6 cellular contexts compared by ENCODE assay signal in the genomic region with DNA sequence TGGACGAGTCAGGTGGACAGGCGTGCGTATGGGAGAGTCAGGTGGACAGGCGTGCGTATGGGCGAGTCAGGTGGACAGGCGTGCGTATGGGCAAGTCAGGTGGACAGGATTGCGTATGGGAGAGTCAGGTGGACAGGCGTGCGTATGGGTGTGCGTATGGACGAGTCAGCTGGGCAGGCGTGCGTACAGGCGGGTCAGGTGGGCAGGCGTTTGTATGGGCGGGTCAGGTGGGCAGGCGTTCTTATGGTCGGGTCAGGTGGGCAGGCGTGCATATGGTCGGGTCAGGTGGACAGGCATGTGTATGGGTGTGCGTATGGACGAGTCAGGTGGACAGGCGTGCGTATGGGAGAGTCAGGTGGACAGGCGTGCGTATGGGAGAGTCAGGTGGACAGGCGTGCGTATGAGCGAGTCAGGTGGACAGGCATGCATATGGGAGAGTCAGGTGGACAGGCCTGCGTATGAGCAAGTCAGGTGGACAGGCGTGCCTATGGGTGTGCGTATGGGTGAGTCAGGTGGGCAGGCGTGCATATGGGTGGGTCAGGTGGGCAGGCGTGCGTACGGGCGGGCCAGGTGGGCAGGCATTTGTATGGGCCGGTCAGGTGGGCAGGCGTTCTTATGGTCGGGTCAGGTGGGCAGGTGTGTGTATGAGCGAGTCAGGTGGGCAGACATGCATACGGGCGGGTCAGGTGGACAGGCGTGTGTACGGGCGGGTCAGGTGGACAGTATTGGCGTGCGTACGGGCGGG. TPM values are rescaled to one million over a fixed set of nuclear protein-coding genes. Genes with fewer than 3 reads are reported as not detected.
DNase-seq lines count a peak whose midpoint lies in the region; ATAC-seq, FAIRE-seq and TF ChIP-seq lines count a peak whose summit lies in the region.
"Not testable (repeated sequence)": the region's sequence is repeated elsewhere in the genome, so short reads cannot be mapped to it uniquely, and the experiment has no call there.

No MANE protein-coding gene starts in this region.

- not testable (repeated sequence) for H3K36me3 Mint-ChIP-seq in CD14-positive monocyte

- TF ChIP-seq CTCF in CD14-positive monocyte (IDR thresholded peaks at IDR 0.05); IMR-90 (conservative IDR thresholded peaks at IDR 0.05; ENCODE audit: low read depth, low read length); GM12878 (IDR thresholded peaks at IDR 0.05 in 2 of 3, conservative IDR thresholded peaks at IDR 0.05 in 1 of 3; ENCODE audit: control insufficient read depth in 2 of 3, extremely low read depth in 1 of 3, insufficient read depth in 1 of 3, low read depth in 3 of 3, low read length in 3 of 3); lower lobe of right lung (IDR thresholded peaks at IDR 0.05): not testable (repeated sequence)

- H3K9me1 ChIP-seq in IMR-90 (ENCODE audit: insufficient read depth, low read length): not testable (repeated sequence)

- not testable (repeated sequence) for H2AK9ac ChIP-seq in IMR-90 (replicated peaks; ENCODE audit: low read depth, low read length, poor library complexity)

- not testable (repeated sequence) for H4K20me1 ChIP-seq in IMR-90 (ENCODE audit: insufficient read depth, low read length); GM12878 (ENCODE audit: control insufficient read depth, insufficient read depth)

- not testable (repeated sequence) for H3K4me2 ChIP-seq in IMR-90 (ENCODE audit: low read depth, low read length); GM12878 (ENCODE audit: control insufficient read depth, insufficient read depth)

- in situ Hi-C loops in IMR-90 (cut with MboI; ENCODE audit: low sequenced_read_pairs); GM12878 (cut with MboI): not testable (repeated sequence)

- H2AFZ ChIP-seq in IMR-90 (replicated peaks; ENCODE audit: low read length, poor library complexity); GM12878 (ENCODE audit: control insufficient read depth, low read depth, low read length): not testable (repeated sequence)

- H3K4me1 Mint-ChIP-seq in CD14-positive monocyte: not testable (repeated sequence)

- not testable (repeated sequence) for H3K4me3 Mint-ChIP-seq in CD14-positive monocyte

- H3K27me3 ChIP-seq in IMR-90 (ENCODE audit: control insufficient read depth, insufficient read depth, low read length); GM12878 (replicated peaks in 1 of 2; ENCODE audit: control insufficient read depth in 2 of 2, insufficient read depth in 2 of 2, low read length in 1 of 2); lower lobe of right lung (ENCODE audit: low read depth): not testable (repeated sequence)

- peak overlapping the region; percentile 88; the same call in 1 of the 2 replicates for H2BK120ac ChIP-seq in IMR-90 (ENCODE audit: low read depth, low read length)

- not testable (repeated sequence) for FAIRE-seq in GM12878 (lab: Jason Lieb, UNC)

- not testable (repeated sequence) for H3K27ac Mint-ChIP-seq in CD14-positive monocyte

- not testable (repeated sequence) for H2BK20ac ChIP-seq in IMR-90 (ENCODE audit: low read depth, low read length)

- H3K4me1 ChIP-seq in IMR-90 (ENCODE audit: control insufficient read depth, insufficient read depth, low read length) (peaks cover 28% of the 10 kb centered on the region), lower lobe of right lung (peaks cover 29% of the 10 kb centered on the region)
- H3K4me1 ChIP-seq in GM12878 (ENCODE audit: control insufficient read depth, insufficient read depth, low read length): not testable (repeated sequence)

- TF ChIP-seq RAD21 in IMR-90 (IDR thresholded peaks at IDR 0.05; ENCODE audit: low read length); GM12878 (IDR thresholded peaks at IDR 0.05; ENCODE audit: insufficient read depth, low read depth, low read length): not testable (repeated sequence)

- H3K4ac ChIP-seq in IMR-90 (ENCODE audit: low read depth, low read length): not testable (repeated sequence)

- H3K9me3 Mint-ChIP-seq in CD14-positive monocyte: not testable (repeated sequence)

- H3K14ac ChIP-seq in IMR-90 (replicated peaks; ENCODE audit: low read depth, low read length): not testable (repeated sequence)

- H3K27me3 Mint-ChIP-seq in CD14-positive monocyte (ENCODE audit: low read depth in 3 of 3): peaks cover 18 to 32% (median 19%) of the 10 kb centered on the region in 3 donors

- not testable (repeated sequence) for H3K79me1 ChIP-seq in IMR-90 (ENCODE audit: low read depth in 1 of 2, low read length in 2 of 2)

- POLR2A ChIA-PET in IMR-90 (lab: Charles Lee; ENCODE audit: unreplicated experiment); GM12878 (lab: Charles Lee): not testable (repeated sequence)

- 0 out of 2 replicates have a peak overlapping the region, but pooled peaks have one; percentile 84 for H4K91ac ChIP-seq in IMR-90 (ENCODE audit: insufficient read depth, low read depth, low read length)

- BruUV-seq in IMR-90 (replicated peaks; lab: Mats Ljungman, UMichigan); GM12878 (replicated peaks; lab: Mats Ljungman, UMichigan): not testable (repeated sequence)

- intact Hi-C loops in CD14-positive monocyte (cut with micrococcal nuclease); IMR-90 (cut with micrococcal nuclease); GM12878 (cut with micrococcal nuclease; ENCODE audit: unreplicated experiment); cardiac septum (cut with DNase I); lower lobe of right lung (cut with DNase I); posterior vena cava (cut with DNase I): not testable (repeated sequence)

- not testable (repeated sequence) for H3K27ac ChIP-seq in IMR-90 (ENCODE audit: insufficient read depth, low read length); GM12878 (ENCODE audit: control insufficient read depth, insufficient read depth); lower lobe of right lung

- H2BK15ac ChIP-seq in IMR-90 (ENCODE audit: low read depth, low read length): not testable (repeated sequence)

- RAD21 ChIA-PET in GM12878 (lab: Charles Lee; ENCODE audit: unreplicated experiment): not testable (repeated sequence)

- not testable (repeated sequence) for H4K5ac ChIP-seq in IMR-90 (ENCODE audit: low read depth, low read length)

- not testable (repeated sequence) for H3K9ac ChIP-seq in IMR-90 (ENCODE audit: low read depth, low read length); GM12878 (ENCODE audit: control insufficient read depth, insufficient read depth, low read length)

- H3K56ac ChIP-seq in IMR-90 (ENCODE audit: extremely low read depth, insufficient read depth, low read length): not testable (repeated sequence)

- SMC1A ChIA-PET in GM12878 (lab: Charles Lee; ENCODE audit: uncharacterized antibody, unreplicated experiment): not testable (repeated sequence)

- not testable (repeated sequence) for TF ChIP-seq EP300 in GM12878 (IDR thresholded peaks at IDR 0.05; ENCODE audit: borderline replicate concordance in 1 of 2, control insufficient read depth in 1 of 2, low read depth in 2 of 2, low read length in 2 of 2)

- dilution Hi-C loops in IMR-90 (cut with HindIII; ENCODE audit: low sequenced_read_pairs, unreplicated experiment): not testable (repeated sequence)

- H3K79me2 ChIP-seq in GM12878 (ENCODE audit: control insufficient read depth, insufficient read depth, low read length): not testable (repeated sequence)

- not testable (repeated sequence) for ATAC-seq in IMR-90 (ENCODE audit: low read depth); GM12878; lower lobe of right lung

- not testable (repeated sequence) for H3K4me3 ChIP-seq in IMR-90 (ENCODE audit: insufficient read depth, low read depth, low read length); GM12878; lower lobe of right lung

- not testable (repeated sequence) for H3K36me3 ChIP-seq in IMR-90 (ENCODE audit: control insufficient read depth, insufficient read depth, low read length); GM12878 (ENCODE audit: control insufficient read depth in 2 of 2, insufficient read depth in 2 of 2, low read length in 1 of 2); lower lobe of right lung

- not testable (repeated sequence) for H3K23ac ChIP-seq in IMR-90 (ENCODE audit: low read depth, low read length)

- H2AK5ac ChIP-seq in IMR-90 (ENCODE audit: low read depth, low read length): peak overlapping the region; percentile 95

- H3K9me3 ChIP-seq in IMR-90 (ENCODE audit: control insufficient read depth, insufficient read depth, low read length); GM12878 (replicated peaks; ENCODE audit: control insufficient read depth, insufficient read depth, low read length); lower lobe of right lung: not testable (repeated sequence)

- not testable (repeated sequence) for TF ChIP-seq POLR2A in IMR-90 (IDR thresholded peaks at IDR 0.05; ENCODE audit: low read depth, low read length); GM12878 (IDR thresholded peaks at IDR 0.05; ENCODE audit: low read depth, low read length)

- not testable (repeated sequence) for H3K18ac ChIP-seq in IMR-90 (ENCODE audit: low read depth, low read length)

- H4K8ac ChIP-seq in IMR-90 (ENCODE audit: low read depth in 2 of 2, low read length in 2 of 2): peak overlapping the region in 1 of 2 experiments; percentile 35; a peak in 1 of 4 replicates

- WGBS in IMR-90 (ENCODE audit: extremely low coverage in 2 of 2, insufficient read length in 1 of 2), 2 experiments: 96% methylated on average over 33 of the region's 52 CpGs; no CpG with 5 or more reads in 1 of the 2 experiments
- WGBS in GM12878 (ENCODE audit: insufficient coverage, insufficient replicate concordance, low lambda C conversion rate, missing lambda C conversion rate): 89% methylated on average over 52 of the region's 52 CpGs

- CTCF ChIA-PET in IMR-90 (lab: Yijun Ruan, JAX); GM12878 (lab: Yijun Ruan, JAX): not testable (repeated sequence)

- DNase-seq in CD14-positive monocyte (ENCODE audit: low spot score): peak; percentile 41
- DNase-seq in IMR-90; GM12878 (ENCODE audit: low read depth, low spot score): not testable (repeated sequence)
- DNase-seq in cardiac septum (ENCODE audit: low spot score): peak; percentile 71
- DNase-seq in lower lobe of right lung: peak; percentile 47
- DNase-seq in posterior vena cava (ENCODE audit: low spot score): peak; percentile 79

- H2BK5ac ChIP-seq in IMR-90 (ENCODE audit: low read depth, low read length, poor library complexity, severe bottlenecking): peak overlapping the region; percentile 6

RNA-seq across cellular contexts. Expression of a gene that starts 32.3 kb away (rescaled TPM):
- polyA plus RNA-seq in CD14-positive monocyte (10 to 100 TPM; 21.0 to 25.3 TPM), IMR-90 (2012; rRNA removed) (2.4 and 2.5 TPM in 2 replicates), GM12878 (2011; rRNA removed) (0.53 and 0.54 TPM in 2 replicates), GM12878 (2014; fragmentation: Illumina TruSeq; extraction: Trizol) (0.21 and 0.22 TPM in 2 replicates), GM12878 (2014; fragmentation: Nextera tagmentation; extraction: Ambion mirVana) (under 1 TPM; 0.03 to 0.11 TPM), GM12878 (2014; rRNA removed) (0.13 and 0.14 TPM in 2 replicates), GM12878 (2016; fragmentation: Nextera tagmentation; extraction: Ambion mirVana) (under 1 TPM in 1 of 2 experiments, not detected in 1; 0.04 TPM)
- total RNA-seq in IMR-90 (2012; rRNA removed) (2.0 and 2.2 TPM in 2 replicates), GM12878 (2014; rRNA removed) (0.23 and 0.27 TPM in 2 replicates), GM12878 (2014; rRNA removed; fragmentation: Illumina TruSeq; extraction: Trizol) (0.13 and 0.18 TPM in 2 replicates), GM12878 (2021) (0.18 and 0.19 TPM in 2 replicates), cardiac septum (22.3 TPM), lower lobe of right lung (40.8 TPM), posterior vena cava (10 to 100 TPM; 25.0 to 55.4 TPM)
- 2.4 TPM in 2 replicates for polyA plus RNA-seq in IMR-90 (2012; cell fraction: cytosol; rRNA removed)
- polyA plus RNA-seq in IMR-90 (2012; cell fraction: nucleus; rRNA removed; ENCODE audit: low replicate concordance): 2.3 and 3.4 TPM in 2 replicates
- total RNA-seq in GM12878 (2013; cell fraction: nucleolus; rRNA removed): 0.83 and 0.94 TPM in 2 replicates
- 0.67 TPM for polyA plus RNA-seq in GM12878 (2011; ENCODE audit: low read depth)
- 0.40 and 0.74 TPM in 2 replicates for polyA plus RNA-seq in GM12878 (2011; cell fraction: cytosol; rRNA removed)
- polyA plus RNA-seq in GM12878 (2011; cell fraction: nucleus; rRNA removed): 0.18 and 0.27 TPM in 2 replicates
- polyA plus RNA-seq in GM12878 (2012): 0.76 and 1.3 TPM in 2 replicates
- polyA minus RNA-seq in GM12878 (2011; rRNA and poly(A)+ RNA removed): 0.46 and 1.4 TPM in 2 replicates
- polyA minus RNA-seq in GM12878 (2011; cell fraction: cytosol; rRNA and poly(A)+ RNA removed): 0.53 and 0.83 TPM in 2 replicates
- polyA minus RNA-seq in GM12878 (2011; cell fraction: nucleus; rRNA and poly(A)+ RNA removed): 0.12 and 0.48 TPM in 2 replicates

RNA-seq across cellular contexts. Expression of a gene that starts 59.5 kb away (rescaled TPM):
- polyA plus RNA-seq in CD14-positive monocyte (not detected), IMR-90 (2012; rRNA removed) (0.21 and 0.26 TPM in 2 replicates), GM12878 (2011; rRNA removed) (0.39 and 0.81 TPM in 2 replicates), GM12878 (2014; fragmentation: Illumina TruSeq; extraction: Trizol) (0.28 and 0.70 TPM in 2 replicates), GM12878 (2014; fragmentation: Nextera tagmentation; extraction: Ambion mirVana) (under 1 TPM in 1 of 2 experiments, not detected in 1; 0.09 TPM), GM12878 (2014; rRNA removed) (0.52 and 0.61 TPM in 2 replicates), GM12878 (2016; fragmentation: Nextera tagmentation; extraction: Ambion mirVana) (under 1 TPM; 0.29 to 0.50 TPM)
- total RNA-seq in IMR-90 (2012; rRNA removed) (0.18 and 0.56 TPM in 2 replicates), GM12878 (2014; rRNA removed) (0.11 and 0.16 TPM in 2 replicates), GM12878 (2014; rRNA removed; fragmentation: Illumina TruSeq; extraction: Trizol) (0.13 and 0.18 TPM in 2 replicates), GM12878 (2021) (0.19 and 0.28 TPM in 2 replicates), cardiac septum (1.1 TPM), lower lobe of right lung (6.5 TPM), posterior vena cava (1 to 10 TPM; 1.9 to 2.3 TPM)
- 0.03 and 0.04 TPM in 2 replicates for polyA plus RNA-seq in IMR-90 (2012; cell fraction: cytosol; rRNA removed)
- polyA plus RNA-seq in IMR-90 (2012; cell fraction: nucleus; rRNA removed; ENCODE audit: low replicate concordance): 0.29 and 1.5 TPM in 2 replicates
- 1.7 and 2.3 TPM in 2 replicates for total RNA-seq in GM12878 (2013; cell fraction: nucleolus; rRNA removed)
- polyA plus RNA-seq in GM12878 (2011; ENCODE audit: low read depth): 0.14 TPM
- polyA plus RNA-seq in GM12878 (2011; cell fraction: cytosol; rRNA removed): 0.27 and 0.72 TPM in 2 replicates
- 0.99 and 1.6 TPM in 2 replicates for polyA plus RNA-seq in GM12878 (2011; cell fraction: nucleus; rRNA removed)
- 0.08 and 0.16 TPM in 2 replicates for polyA plus RNA-seq in GM12878 (2012)
- polyA minus RNA-seq in GM12878 (2011; rRNA and poly(A)+ RNA removed): 0.82 and 1.1 TPM in 2 replicates
- polyA minus RNA-seq in GM12878 (2011; cell fraction: cytosol; rRNA and poly(A)+ RNA removed): not detected in 2 replicates
- polyA minus RNA-seq in GM12878 (2011; cell fraction: nucleus; rRNA and poly(A)+ RNA removed): 0.67 and 0.85 TPM in 2 replicates
